1 cellular context compared by ENCODE assay signal in the genomic region with DNA sequence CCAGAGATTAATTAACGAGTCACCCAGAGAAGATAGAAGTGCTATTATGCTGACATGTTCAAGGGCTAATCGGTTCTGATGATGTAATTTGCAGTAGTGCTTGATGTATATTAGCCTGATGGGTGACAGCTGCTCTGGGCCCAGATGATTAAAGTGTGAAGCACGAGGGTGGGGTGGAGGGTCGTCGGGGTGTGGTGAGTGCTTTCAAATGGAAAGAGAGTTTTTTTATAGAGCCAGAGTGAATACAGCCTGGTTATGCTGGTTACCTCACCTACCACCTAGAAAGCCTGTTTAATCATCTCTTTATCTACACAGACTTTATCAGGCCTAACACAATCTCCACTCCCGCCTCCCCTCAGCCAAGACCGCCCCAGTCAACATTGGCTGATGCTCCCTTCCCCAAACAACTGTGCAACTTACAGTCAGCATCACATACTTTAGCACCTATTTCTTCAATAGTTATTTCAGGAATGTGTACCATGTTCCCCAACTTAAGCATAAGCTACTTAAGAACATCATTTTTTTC.
TF ChIP-seq lines count a peak whose summit lies in the region.

No MANE protein-coding gene starts in this region.

TF ChIP-seq in K562, 482 proteins besides CTCF, POLR2A, EP300 and RAD21:
- TF ChIP-seq MEIS2 (IDR thresholded peaks at IDR 0.05; ENCODE audit: partially characterized antibody) (peak; percentile 17), MEF2A (IDR thresholded peaks at IDR 0.05; ENCODE audit: control insufficient read depth, low read depth, low read length) (no peak), MIER1 (IDR thresholded peaks at IDR 0.05; ENCODE audit: low read depth) (no peak), NR2C2 (CRISPR knock-in tag; IDR thresholded peaks at IDR 0.05) (no peak), NR2C2 (tag; IDR thresholded peaks at IDR 0.05) (no peak), PBX2 (CRISPR knock-in tag; IDR thresholded peaks at IDR 0.05; ENCODE audit: low read depth) (no peak), PBX2 (tag; conservative IDR thresholded peaks at IDR 0.05; ENCODE audit: low read depth) (peak; percentile 45)
- TF ChIP-seq, protein P1, sequence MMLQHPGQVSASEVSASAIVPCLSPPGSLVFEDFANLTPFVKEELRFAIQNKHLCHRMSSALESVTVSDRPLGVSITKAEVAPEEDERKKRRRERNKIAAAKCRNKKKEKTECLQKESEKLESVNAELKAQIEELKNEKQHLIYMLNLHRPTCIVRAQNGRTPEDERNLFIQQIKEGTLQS (IDR thresholded peaks at IDR 0.05) = 0 out of 2 replicates have a peak, but pooled peaks have one; percentile 27
- TF ChIP-seq, protein P1 (CRISPR knock-in tag; conservative IDR thresholded peaks at IDR 0.05) = no peak
